ENCODE assay signal across 8 cellular contexts in genomic region chr5:141484499-141485304, GRCh38. TPM values are rescaled to one million over a fixed set of nuclear protein-coding genes. Genes with fewer than 3 reads are reported as not detected.
DNase-seq lines count a peak whose midpoint lies in the region; ATAC-seq, FAIRE-seq and TF ChIP-seq lines count a peak whose summit lies in the region.

Gene PCDHGC4, plus strand, starts transcription at chr5:141485030. Its CDS starts 144 bp downstream, at chr5:141485174.

- no peak within 1 kb of the TSS for H3K9ac ChIP-seq in endothelial cell of umbilical vein (replicated peaks; ENCODE audit: extremely low read depth, insufficient read depth, low read length)

- no peaks in the 10 kb centered on the region for H4K20me1 ChIP-seq in endothelial cell of umbilical vein (replicated peaks; ENCODE audit: control insufficient read depth, extremely low read depth, insufficient read depth, low read length)

- H3K27ac ChIP-seq in endothelial cell of umbilical vein (ENCODE audit: insufficient read depth, low read depth, low read length) (no peak within 1 kb of the TSS), RWPE1 (no peak within 1 kb of the TSS)

- peaks cover 10% of the 10 kb centered on the region for H3K4me1 ChIP-seq in endothelial cell of umbilical vein (ENCODE audit: control insufficient read depth, extremely low read depth, insufficient read depth, low read length)

- TF ChIP-seq CTCF in GM10266 (IDR thresholded peaks at IDR 0.05; ENCODE audit: control insufficient read depth, insufficient read depth, low read depth, missing control alignments) (no peak), endothelial cell of umbilical vein (IDR thresholded peaks at IDR 0.05; ENCODE audit: extremely low read depth in 1 of 2, insufficient read depth in 1 of 2, low read depth in 1 of 2, low read length in 2 of 2) (no peak), RWPE1 (conservative IDR thresholded peaks at IDR 0.05; ENCODE audit: low read depth) (no peak)

- ATAC-seq in naive thymus-derived CD8-positive, alpha-beta T cell = no peak
- no peak for ATAC-seq in HG03460 (IDR thresholded peaks at IDR 0.05; ENCODE audit: unreplicated experiment)

- no TSS peak for BruUV-seq in endothelial cell of umbilical vein (replicated peaks; lab: Mats Ljungman, UMichigan)

- peak within 1 kb of the TSS; percentile 78 for H3K4me2 ChIP-seq in endothelial cell of umbilical vein (ENCODE audit: insufficient read depth, low read length)

- no peak within 1 kb of the TSS for H2AFZ ChIP-seq in endothelial cell of umbilical vein (ENCODE audit: low read depth, low read length)

- peaks cover 2 to 4% (median 2%) of the 10 kb centered on the region in 3 donors for H3K36me3 Mint-ChIP-seq in naive thymus-derived CD8-positive, alpha-beta T cell

- H3K36me3 ChIP-seq in endothelial cell of umbilical vein (ENCODE audit: control insufficient read depth in 2 of 2, extremely low read depth in 1 of 2, insufficient read depth in 2 of 2, low read length in 2 of 2) = no peaks in the 10 kb centered on the region

- peaks cover 0 to 10% (median 0%) of the 10 kb centered on the region in 9 donors for H3K9me3 Mint-ChIP-seq in naive thymus-derived CD8-positive, alpha-beta T cell

- peaks cover 48 to 96% (median 81%) of the 10 kb centered on the region in 5 donors for H3K27me3 Mint-ChIP-seq in naive thymus-derived CD8-positive, alpha-beta T cell

- CTCF ChIA-PET in endothelial cell of umbilical vein (lab: Charles Lee) (interaction anchor here (0.7 to 4.1 kb wide), 15 partner anchors 9 to 134 kb away, joined by 3 to 25 read pairs (median 4); partner anchors contain the start of genes DIAPH1, PCDHGA12, PCDHGB7 and PCDHGC3), RWPE1 (lab: Yijun Ruan, JAX) (interaction anchor here (0.7 to 1.7 kb wide), 3 partner anchors 29 to 146 kb away, joined by 3 to 6 read pairs (median 5); partner anchors contain the start of gene PCDHGA2)

- peak within 1 kb of the TSS in 2 of 3 experiments; percentile 19 to 46 for H3K4me3 ChIP-seq in endothelial cell of umbilical vein (replicated peaks in 1 of 3; ENCODE audit: insufficient read depth in 1 of 3, low read depth in 1 of 3, low read length in 3 of 3)

- H3K79me2 ChIP-seq in endothelial cell of umbilical vein (ENCODE audit: control insufficient read depth, insufficient read depth, low read length) = no peaks in the 10 kb centered on the region

- no peak for TF ChIP-seq POLR2A in endothelial cell of umbilical vein (IDR thresholded peaks at IDR 0.05; ENCODE audit: low read depth, low read length)

- H3K4me3 Mint-ChIP-seq in naive thymus-derived CD8-positive, alpha-beta T cell = peak within 1 kb of the TSS; percentile 24 to 77 (median 54)

- H3K9me1 ChIP-seq in endothelial cell of umbilical vein (replicated peaks; ENCODE audit: control insufficient read depth, extremely low read depth, insufficient read depth, low read length) = no peaks in the 10 kb centered on the region

- FAIRE-seq in endothelial cell of umbilical vein (lab: Jason Lieb, UNC) = peak; percentile 68

- H3K27ac Mint-ChIP-seq in naive thymus-derived CD8-positive, alpha-beta T cell = no peak within 1 kb of the TSS

- H3K9me3 ChIP-seq in endothelial cell of umbilical vein (replicated peaks; ENCODE audit: control insufficient read depth, insufficient read depth, low read length) = no peaks in the 10 kb centered on the region

- DNase-seq in GM10266 (ENCODE audit: extremely low spot score) (peak; percentile 13), NCI-H2227 treated with DMSO at 0.1 percent for 48 hours (lab: John Stamatoyannopoulos, UW) (peak; percentile 70), endothelial cell of umbilical vein (ENCODE audit: low read depth, low spot score) (peak; percentile 60), RWPE1 (ENCODE audit: low spot score) (no peak), RPMI8226 (no peak), AML-193 (lab: John Stamatoyannopoulos, UW) (no peak)
- DNase-seq in naive thymus-derived CD8-positive, alpha-beta T cell = no peak

- H3K4me1 Mint-ChIP-seq in naive thymus-derived CD8-positive, alpha-beta T cell = peaks cover 7 to 15% (median 13%) of the 10 kb centered on the region in 4 donors

- POLR2A ChIA-PET in endothelial cell of umbilical vein (lab: Charles Lee) (interaction anchor here (1.0 kb wide), 1 partner anchor 37 kb away, joined by 3 read pairs; no protein-coding TSS in a partner anchor), RWPE1 (lab: Yijun Ruan, JAX; ENCODE audit: low non-redundant PET) (no interaction called here)
- POLR2A ChIA-PET in naive thymus-derived CD8-positive, alpha-beta T cell (lab: Charles Lee) = no interaction called here

- peaks cover 5 to 17% of the 10 kb centered on the region in 2 experiments for H3K27me3 ChIP-seq in endothelial cell of umbilical vein (ENCODE audit: control insufficient read depth in 2 of 2, insufficient read depth in 2 of 2, low read length in 2 of 2)

- intact Hi-C loops in endothelial cell of umbilical vein (cut with micrococcal nuclease) = loop anchor here (1.0 to 2.0 kb wide), 2 partner anchors 8 to 24 kb away; no protein-coding TSS in a partner anchor

- dilution Hi-C loops in endothelial cell of umbilical vein (cut with MboI; ENCODE audit: extremely low pct_ligation_motif_present, low sequenced_read_pairs) = no loop called here

TF ChIP-seq in endothelial cell of umbilical vein, 7 proteins besides CTCF, POLR2A, EP300 and RAD21:
- no peak for TF ChIP-seq JUN (IDR thresholded peaks at IDR 0.05; ENCODE audit: borderline replicate concordance, insufficient read depth, insufficient read length, low read depth)
- no peak for TF ChIP-seq MYC (IDR thresholded peaks at IDR 0.05; ENCODE audit: low read depth, low read length)
- TF ChIP-seq GATA2 (IDR thresholded peaks at IDR 0.05; ENCODE audit: insufficient read depth, insufficient read length, low read depth, low read length) = no peak
- TF ChIP-seq EZH2 (IDR thresholded peaks at IDR 0.05; ENCODE audit: borderline replicate concordance, low read depth, low read length, severe bottlenecking) = peak; percentile 65
- no peak for TF ChIP-seq FOS (IDR thresholded peaks at IDR 0.05; ENCODE audit: borderline replicate concordance, insufficient read depth, low read length)
- TF ChIP-seq, protein P1, sequence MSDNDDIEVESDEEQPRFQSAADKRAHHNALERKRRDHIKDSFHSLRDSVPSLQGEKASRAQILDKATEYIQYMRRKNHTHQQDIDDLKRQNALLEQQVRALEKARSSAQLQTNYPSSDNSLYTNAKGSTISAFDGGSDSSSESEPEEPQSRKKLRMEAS (IDR thresholded peaks at IDR 0.05; ENCODE audit: insufficient read depth, insufficient read length) = no peak

RNA-seq across cellular contexts. Expression of gene PCDHGC4, which starts in this region (rescaled TPM):
- 0.90 and 2.1 TPM in 2 replicates for total RNA-seq in endothelial cell of umbilical vein
- 0.25 and 0.32 TPM in 2 replicates for polyA plus RNA-seq in endothelial cell of umbilical vein
- polyA plus RNA-seq in endothelial cell of umbilical vein (2011; cell fraction: cytosol; rRNA removed) = 0.06 and 0.11 TPM in 2 replicates
- polyA plus RNA-seq in endothelial cell of umbilical vein (2011; cell fraction: nucleus; rRNA removed) = 1.8 and 2.4 TPM in 2 replicates
- 0.05 TPM in 1 of 2 replicates, not detected in the other for polyA plus RNA-seq in endothelial cell of umbilical vein (2012)
- polyA minus RNA-seq in endothelial cell of umbilical vein = 4.3 and 5.5 TPM in 2 replicates
- polyA minus RNA-seq in endothelial cell of umbilical vein (2011; cell fraction: cytosol; rRNA and poly(A)+ RNA removed) = not detected
- polyA minus RNA-seq in endothelial cell of umbilical vein (2011; cell fraction: nucleus; rRNA and poly(A)+ RNA removed) = 9.6 and 9.7 TPM in 2 replicates
- total RNA-seq in naive thymus-derived CD8-positive, alpha-beta T cell = not detected
- not detected for polyA plus RNA-seq in naive thymus-derived CD8-positive, alpha-beta T cell

Comparison
In these comparisons a context has a peak if more than half of its experiments do, and no peak if none do; other contexts are left out.
1. DNase-seq: peak in GM10266 (single experiment), NCI-H2227 treated with DMSO at 0.1 percent for 48 hours (single experiment) and endothelial cell of umbilical vein (single experiment); none in naive thymus-derived CD8-positive, alpha-beta T cell (0 of 10), RWPE1 (single experiment), RPMI8226 (single experiment) and AML-193 (0 of 2).